Comparison of ENCODE assay signal across 8 cellular contexts in the genomic region with DNA sequence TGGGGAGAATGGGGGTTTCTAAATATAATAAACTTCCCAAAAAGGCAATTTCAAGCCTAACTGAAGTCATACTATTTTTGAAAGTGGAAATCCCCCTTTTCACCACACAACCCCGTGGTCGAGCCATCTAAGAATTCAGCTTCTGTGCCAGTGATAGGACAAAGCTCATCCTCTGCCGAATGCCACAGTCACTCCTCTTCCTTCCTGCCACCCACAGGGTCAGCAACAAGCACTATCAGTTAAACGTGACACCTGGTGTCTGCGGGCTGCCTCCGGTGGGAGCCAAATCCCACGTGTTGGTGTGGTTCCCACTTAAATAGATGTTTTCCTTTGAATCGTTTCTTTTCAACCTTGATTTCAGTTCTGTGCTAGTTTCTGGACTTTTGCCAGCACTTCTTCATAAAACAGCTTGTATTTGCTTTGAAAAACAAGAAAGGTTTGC.
DNase-seq lines count a peak whose midpoint lies in the region; ATAC-seq and TF ChIP-seq lines count a peak whose summit lies in the region.

No MANE protein-coding gene starts in this region.

- H3K4me3 Mint-ChIP-seq in CD4-positive, alpha-beta T cell = peak overlapping the region; percentile 9

- ATAC-seq in CD4-positive, alpha-beta T cell (ENCODE audit: poor library complexity) = peak; percentile 99
- ATAC-seq in GM19438 (IDR thresholded peaks at IDR 0.05; ENCODE audit: low read depth, unreplicated experiment) = peak; percentile 88
- peak; percentile 82 for ATAC-seq in HG03520 (IDR thresholded peaks at IDR 0.05; ENCODE audit: unreplicated experiment)
- no peak for ATAC-seq in SK-N-SH treated with all-trans-retinoic acid at 6 μM for 48 hours

- TF ChIP-seq CTCF in CD4-positive, alpha-beta T cell (IDR thresholded peaks at IDR 0.05) = no peak

- H3K27me3 Mint-ChIP-seq in CD4-positive, alpha-beta T cell = no peaks in the 10 kb centered on the region

- no peaks in the 10 kb centered on the region for H3K27me3 ChIP-seq in CD4-positive, alpha-beta T cell (ENCODE audit: control insufficient read depth, insufficient read depth, low read length)

- H3K27ac Mint-ChIP-seq in CD4-positive, alpha-beta T cell = peak overlapping the region; percentile 70

- H3K9me3 Mint-ChIP-seq in CD4-positive, alpha-beta T cell = no peaks in the 10 kb centered on the region

- H3K27ac ChIP-seq in CD4-positive, alpha-beta T cell (ENCODE audit: low read depth, low read length) = peak overlapping the region; percentile 18

- peaks cover 45% of the 10 kb centered on the region for H3K4me1 Mint-ChIP-seq in CD4-positive, alpha-beta T cell (ENCODE audit: low read depth)

- CTCF ChIA-PET in CD4-positive, alpha-beta T cell (lab: Charles Lee) = interaction anchor here (0.9 to 1.8 kb wide), 5 partner anchors 12 to 220 kb away, joined by 3 to 6 read pairs (median 3); no protein-coding TSS in a partner anchor

- DNase-seq in CD4-positive, alpha-beta T cell = peak; percentile 32 to 72 (median 46)
- peak; percentile 55 for DNase-seq in activated CD4-positive, CD25-positive, alpha-beta regulatory T cell treated with anti-CD3 and anti-CD28 coated beads, Interleukin-2, amount 50 U/mL, for 72 hours
- DNase-seq in effector CD4-positive, alpha-beta T cell = peak; percentile 59
- peak; percentile 38 for DNase-seq in stimulated activated CD8-positive, alpha-beta memory T cell treated with anti-CD3 and anti-CD28 coated beads, Interleukin-15, amount 100 ng/mL, for 1 hour (ENCODE audit: low read depth)
- DNase-seq in NCI-H2081 treated with DMSO at 0.1 percent for 48 hours (lab: John Stamatoyannopoulos, UW) = no peak

- no peaks in the 10 kb centered on the region for H3K9me3 ChIP-seq in CD4-positive, alpha-beta T cell (ENCODE audit: control insufficient read depth, low read length)

- intact Hi-C loops in CD4-positive, alpha-beta T cell (cut with DNase I, micrococcal nuclease) = loop anchor here in 1 of 2 experiments (5.0 kb wide), 2 partner anchors 45 to 220 kb away; no protein-coding TSS in a partner anchor

- no peaks in the 10 kb centered on the region for H3K36me3 Mint-ChIP-seq in CD4-positive, alpha-beta T cell (ENCODE audit: low read depth)

- POLR2A ChIA-PET in CD4-positive, alpha-beta T cell (lab: Charles Lee) = interaction anchor here (0.6 to 1.5 kb wide), 9 partner anchors 17 to 60 kb away, joined by 3 to 18 read pairs (median 3); partner anchors contain the start of gene TNFAIP3

TF ChIP-seq in SK-N-SH treated with all-trans-retinoic acid at 6 μM for 48 hours, 23 proteins besides CTCF, POLR2A, EP300 and RAD21:
- TF ChIP-seq BACH2 (CRISPR knock-in tag; IDR thresholded peaks at IDR 0.05; ENCODE audit: borderline replicate concordance) (no peak), OSR1 (CRISPR knock-in tag; IDR thresholded peaks at IDR 0.05) (no peak), RARB (CRISPR knock-in tag; IDR thresholded peaks at IDR 0.05) (no peak), CREB5 (CRISPR knock-in tag; IDR thresholded peaks at IDR 0.05; ENCODE audit: low read depth) (no peak), ARNTL (CRISPR knock-in tag; IDR thresholded peaks at IDR 0.05; ENCODE audit: borderline replicate concordance, low read depth) (no peak), ZNF70 (CRISPR knock-in tag; IDR thresholded peaks at IDR 0.05) (no peak), CSRNP3 (CRISPR knock-in tag; IDR thresholded peaks at IDR 0.05) (no peak)
- TF ChIP-seq, protein P1, sequence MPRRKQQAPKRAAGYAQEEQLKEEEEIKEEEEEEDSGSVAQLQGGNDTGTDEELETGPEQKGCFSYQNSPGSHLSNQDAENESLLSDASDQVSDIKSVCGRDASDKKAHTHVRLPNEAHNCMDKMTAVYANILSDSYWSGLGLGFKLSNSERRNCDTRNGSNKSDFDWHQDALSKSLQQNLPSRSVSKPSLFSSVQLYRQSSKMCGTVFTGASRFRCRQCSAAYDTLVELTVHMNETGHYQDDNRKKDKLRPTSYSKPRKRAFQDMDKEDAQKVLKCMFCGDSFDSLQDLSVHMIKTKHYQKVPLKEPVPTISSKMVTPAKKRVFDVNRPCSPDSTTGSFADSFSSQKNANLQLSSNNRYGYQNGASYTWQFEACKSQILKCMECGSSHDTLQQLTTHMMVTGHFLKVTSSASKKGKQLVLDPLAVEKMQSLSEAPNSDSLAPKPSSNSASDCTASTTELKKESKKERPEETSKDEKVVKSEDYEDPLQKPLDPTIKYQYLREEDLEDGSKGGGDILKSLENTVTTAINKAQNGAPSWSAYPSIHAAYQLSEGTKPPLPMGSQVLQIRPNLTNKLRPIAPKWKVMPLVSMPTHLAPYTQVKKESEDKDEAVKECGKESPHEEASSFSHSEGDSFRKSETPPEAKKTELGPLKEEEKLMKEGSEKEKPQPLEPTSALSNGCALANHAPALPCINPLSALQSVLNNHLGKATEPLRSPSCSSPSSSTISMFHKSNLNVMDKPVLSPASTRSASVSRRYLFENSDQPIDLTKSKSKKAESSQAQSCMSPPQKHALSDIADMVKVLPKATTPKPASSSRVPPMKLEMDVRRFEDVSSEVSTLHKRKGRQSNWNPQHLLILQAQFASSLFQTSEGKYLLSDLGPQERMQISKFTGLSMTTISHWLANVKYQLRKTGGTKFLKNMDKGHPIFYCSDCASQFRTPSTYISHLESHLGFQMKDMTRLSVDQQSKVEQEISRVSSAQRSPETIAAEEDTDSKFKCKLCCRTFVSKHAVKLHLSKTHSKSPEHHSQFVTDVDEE (CRISPR knock-in tag; IDR thresholded peaks at IDR 0.05) = no peak
